ENCODE assay signal across 7 cellular contexts in the genomic region with DNA sequence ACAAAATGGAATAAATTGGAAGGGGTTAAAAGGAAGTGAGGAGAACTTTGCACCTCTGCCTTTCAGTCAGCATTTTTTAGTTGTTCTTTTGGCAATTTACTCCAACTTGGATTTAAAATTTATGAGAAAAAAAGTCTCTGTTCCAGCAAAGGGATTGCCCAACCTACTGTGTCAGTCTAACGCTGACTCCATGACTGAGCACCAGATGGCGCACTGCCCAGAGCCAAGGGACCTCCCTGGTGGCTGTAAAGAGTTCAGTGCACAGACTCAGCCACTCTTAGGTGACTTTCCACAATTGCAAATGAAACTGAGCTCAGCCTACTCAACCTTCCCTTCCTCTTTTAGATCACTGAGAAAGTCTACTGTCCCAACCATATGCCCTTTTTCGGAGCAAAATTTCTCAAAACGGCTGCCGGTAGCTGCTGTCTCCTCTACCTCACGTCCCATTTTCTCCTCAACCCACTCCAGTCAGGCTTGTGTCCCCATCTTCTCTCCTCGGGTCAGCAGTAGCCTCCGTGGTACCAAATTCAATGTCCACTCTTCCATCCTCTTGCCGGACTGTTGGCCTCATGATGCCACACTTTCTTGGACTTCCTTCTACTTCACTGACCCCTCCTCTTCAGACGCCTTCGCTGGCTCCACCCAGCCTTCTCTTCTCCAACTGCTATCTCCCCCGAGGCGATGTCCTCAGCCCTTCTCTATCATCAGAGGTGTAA. TPM values are rescaled to one million over a fixed set of nuclear protein-coding genes. Genes with fewer than 3 reads are reported as not detected.
DNase-seq lines count a peak whose midpoint lies in the region; ATAC-seq, FAIRE-seq and TF ChIP-seq lines count a peak whose summit lies in the region.

No MANE protein-coding gene starts in this region.

- peaks cover 8% of the 10 kb centered on the region for H3K27me3 Mint-ChIP-seq in activated naive CD8-positive, alpha-beta T cell treated with anti-CD3 and anti-CD28 coated beads, Interleukin-2, amount 50 U/mL, for 24 hours

- H3K36me3 ChIP-seq in MM.1S (replicated peaks; ENCODE audit: insufficient read depth, low read length) = no peaks in the 10 kb centered on the region

- FAIRE-seq in GM12892 (lab: Jason Lieb, UNC) = peak; percentile 95

- H3K27me3 ChIP-seq in MM.1S (replicated peaks; ENCODE audit: insufficient read depth, low read length) = no peaks in the 10 kb centered on the region
- H3K27me3 ChIP-seq in right cardiac atrium (ENCODE audit: control insufficient read depth, insufficient read depth) = no peaks in the 10 kb centered on the region

- peak; percentile 57 for DNase-seq in GM12892 (ENCODE audit: insufficient read length)
- DNase-seq in HEK293T (ENCODE audit: extremely low spot score) = peak; percentile 83
- peak; percentile 82 for DNase-seq in MM.1S
- peak; percentile 68 for DNase-seq in SKM-1 treated with dmso at 0.1 percent for 144 hours (lab: John Stamatoyannopoulos, UW; ENCODE audit: unreplicated experiment)
- DNase-seq in activated naive CD8-positive, alpha-beta T cell treated with anti-CD3 and anti-CD28 coated beads, Interleukin-2, amount 50 U/mL, for 24 hours = peak; percentile 61
- peak; percentile 91 to 95 (median 92) for DNase-seq in right cardiac atrium
- DNase-seq in skeletal muscle cell (ENCODE audit: low read depth) = peak; percentile 39

- H3K9me3 ChIP-seq in MM.1S (replicated peaks; ENCODE audit: insufficient read depth, low read length) = no peaks in the 10 kb centered on the region
- no peaks in the 10 kb centered on the region for H3K9me3 ChIP-seq in right cardiac atrium (ENCODE audit: control insufficient read depth, low read length)

- TF ChIP-seq CTCF in MM.1S (IDR thresholded peaks at IDR 0.05; ENCODE audit: low read length) = peak; percentile 92

- no peaks in the 10 kb centered on the region for H3K79me2 ChIP-seq in MM.1S (ENCODE audit: low read length)

- intact Hi-C loops in right cardiac atrium (cut with DNase I) = no loop called here

- TF ChIP-seq POLR2A in GM12892 (IDR thresholded peaks at IDR 0.05; ENCODE audit: low read depth, low read length) = no peak

- H3K27ac ChIP-seq in MM.1S (ENCODE audit: low read length) = no peak overlapping the region
- H3K27ac ChIP-seq in right cardiac atrium (ENCODE audit: low read length) = peak overlapping the region; percentile 46

- H4K20me1 ChIP-seq in MM.1S (ENCODE audit: insufficient read depth, low read length) = no peaks in the 10 kb centered on the region

- H3K9ac ChIP-seq in MM.1S (ENCODE audit: low read length) = no peak overlapping the region

- ATAC-seq in activated naive CD8-positive, alpha-beta T cell treated with anti-CD3 and anti-CD28 coated beads, Interleukin-2, amount 50 U/mL, for 24 hours = peak; percentile 92
- peak; percentile 96 to 97 for ATAC-seq in right cardiac atrium

- peak overlapping the region; percentile 40; the same call in 1 of the 2 replicates for H3K4me2 ChIP-seq in MM.1S (ENCODE audit: low read depth, low read length)

- POLR2A ChIA-PET in HEK293T (lab: Yijun Ruan, JAX) = no interaction called here

- H3K4me1 ChIP-seq in MM.1S (ENCODE audit: low read length) (peaks cover 6% of the 10 kb centered on the region), right cardiac atrium (ENCODE audit: control insufficient read depth, insufficient read depth, low read length) (no peaks in the 10 kb centered on the region)

- H3K9me3 Mint-ChIP-seq in activated naive CD8-positive, alpha-beta T cell treated with anti-CD3 and anti-CD28 coated beads, Interleukin-2, amount 50 U/mL, for 24 hours = no peaks in the 10 kb centered on the region

- H3K36me3 Mint-ChIP-seq in activated naive CD8-positive, alpha-beta T cell treated with anti-CD3 and anti-CD28 coated beads, Interleukin-2, amount 50 U/mL, for 24 hours (ENCODE audit: low read depth) = no peaks in the 10 kb centered on the region

- H3K9me2 ChIP-seq in MM.1S (replicated peaks; ENCODE audit: insufficient read depth, low read length) = no peaks in the 10 kb centered on the region

- 73% methylated on average over 13 of the region's 13 CpGs for WGBS in right cardiac atrium

- no peak overlapping the region for H3K27ac Mint-ChIP-seq in activated naive CD8-positive, alpha-beta T cell treated with anti-CD3 and anti-CD28 coated beads, Interleukin-2, amount 50 U/mL, for 24 hours

- no peak overlapping the region for H3K4me3 Mint-ChIP-seq in activated naive CD8-positive, alpha-beta T cell treated with anti-CD3 and anti-CD28 coated beads, Interleukin-2, amount 50 U/mL, for 24 hours

- no peaks in the 10 kb centered on the region for H3K4me1 Mint-ChIP-seq in activated naive CD8-positive, alpha-beta T cell treated with anti-CD3 and anti-CD28 coated beads, Interleukin-2, amount 50 U/mL, for 24 hours

- no peaks in the 10 kb centered on the region for H3F3A ChIP-seq in MM.1S (ENCODE audit: insufficient read depth, low read length)

- no peak overlapping the region for H3K4me3 ChIP-seq in MM.1S (ENCODE audit: low read length)
- no peak overlapping the region for H3K4me3 ChIP-seq in right cardiac atrium (ENCODE audit: low read length)
- no peak overlapping the region for H3K4me3 ChIP-seq in skeletal muscle cell (ENCODE audit: low read depth, low read length)

- peak overlapping the region; percentile 54; the same call in 1 of the 2 replicates for H2AFZ ChIP-seq in MM.1S (ENCODE audit: low read length)

- CTCF ChIA-PET in HEK293T (lab: Yijun Ruan, JAX) = interaction anchor here (0.6 to 0.9 kb wide), 9 partner anchors 9 to 338 kb away, joined by 3 to 4 read pairs (median 3); no protein-coding TSS in a partner anchor

TF ChIP-seq in HEK293T, 16 proteins besides CTCF, POLR2A, EP300 and RAD21:
- no peak for TF ChIP-seq CTBP1 (IDR thresholded peaks at IDR 0.05; ENCODE audit: borderline replicate concordance)
- no peak for TF ChIP-seq HDGF (IDR thresholded peaks at IDR 0.05; ENCODE audit: borderline replicate concordance)
- TF ChIP-seq, protein P1, sequence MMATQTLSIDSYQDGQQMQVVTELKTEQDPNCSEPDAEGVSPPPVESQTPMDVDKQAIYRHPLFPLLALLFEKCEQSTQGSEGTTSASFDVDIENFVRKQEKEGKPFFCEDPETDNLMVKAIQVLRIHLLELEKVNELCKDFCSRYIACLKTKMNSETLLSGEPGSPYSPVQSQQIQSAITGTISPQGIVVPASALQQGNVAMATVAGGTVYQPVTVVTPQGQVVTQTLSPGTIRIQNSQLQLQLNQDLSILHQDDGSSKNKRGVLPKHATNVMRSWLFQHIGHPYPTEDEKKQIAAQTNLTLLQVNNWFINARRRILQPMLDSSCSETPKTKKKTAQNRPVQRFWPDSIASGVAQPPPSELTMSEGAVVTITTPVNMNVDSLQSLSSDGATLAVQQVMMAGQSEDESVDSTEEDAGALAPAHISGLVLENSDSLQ (IDR thresholded peaks at IDR 0.05) = 0 out of 2 replicates have a peak, but pooled peaks have one; percentile 19
- TF ChIP-seq FOXA1 (IDR thresholded peaks at IDR 0.05) = no peak
- no peak for TF ChIP-seq ARNT (IDR thresholded peaks at IDR 0.05)

RNA-seq across cellular contexts. Expression of a gene that starts 38.7 kb away (rescaled TPM):
- not detected for polyA plus RNA-seq in GM12892 (2012; ENCODE audit: missing spikeins)
- not detected for total RNA-seq in right cardiac atrium
- not detected for polyA plus RNA-seq in right cardiac atrium

RNA-seq across cellular contexts. Expression of a gene that starts 53.7 kb away (rescaled TPM):
- 26.6 TPM for polyA plus RNA-seq in GM12892 (2012; ENCODE audit: missing spikeins)
- 10 to 100 TPM in 3 of 4 donors, 1 to 10 TPM in 1; 8.7 to 15.4 (median 13.5) TPM for total RNA-seq in right cardiac atrium
- polyA plus RNA-seq in right cardiac atrium = 19.5 TPM

Comparison
In these comparisons a context has a peak if more than half of its experiments do, and no peak if none do; other contexts are left out.
1. DNase-seq: peak in every context shown above with its lines; median percentile 92 in right cardiac atrium; 83 in HEK293T; 82 in MM.1S; 68 in SKM-1 treated with dmso at 0.1 percent for 144 hours; 61 in activated naive CD8-positive, alpha-beta T cell treated with anti-CD3 and anti-CD28 coated beads, Interleukin-2, amount 50 U/mL, for 24 hours; 57 in GM12892; 39 in skeletal muscle cell.